ENCODE assay signal across 8 cellular contexts in genomic region chr22:36301384-36301828, GRCh38. TPM values are rescaled to one million over a fixed set of nuclear protein-coding genes. Genes with fewer than 3 reads are reported as not detected.
DNase-seq lines count a peak whose midpoint lies in the region; ATAC-seq and TF ChIP-seq lines count a peak whose summit lies in the region.

No MANE protein-coding gene starts in this region.

- intact Hi-C loops in body of pancreas (cut with DNase I), result loop anchor here (5.0 kb wide), 1 partner anchor 171 kb away; no protein-coding TSS in a partner anchor

- H3K9me3 ChIP-seq in body of pancreas (no peaks in the 10 kb centered on the region), iPS DF 6.9 (ENCODE audit: control insufficient read depth, insufficient read depth, low read length) (no peaks in the 10 kb centered on the region)

- H3K4me1 ChIP-seq in body of pancreas (no peaks in the 10 kb centered on the region), iPS DF 6.9 (ENCODE audit: control insufficient read depth, insufficient read depth, low read length) (no peaks in the 10 kb centered on the region)

- H3K27me3 ChIP-seq in body of pancreas, result no peaks in the 10 kb centered on the region
- no peaks in the 10 kb centered on the region for H3K27me3 ChIP-seq in iPS DF 6.9 (ENCODE audit: control insufficient read depth, insufficient read depth, low read length)

- peak; percentile 93 for TF ChIP-seq CTCF in VCaP (conservative IDR thresholded peaks at IDR 0.05)
- TF ChIP-seq CTCF in body of pancreas (IDR thresholded peaks at IDR 0.05), result peak; percentile 86 to 93 (median 90)

- DNase-seq in NCI-H187 (lab: John Stamatoyannopoulos, UW) (peak; percentile 1 to 19), NCI-H187 treated with DMSO at 0.1 percent for 48 hours (lab: John Stamatoyannopoulos, UW) (no peak), NCI-H2029 (lab: John Stamatoyannopoulos, UW) (peak; percentile 35), body of pancreas (peak; percentile 78 to 82 (median 80)), iPS DF 6.9 (ENCODE audit: low read depth, low spot score) (peak; percentile 61), putamen (ENCODE audit: low spot score) (no peak)
- peak; percentile 66 to 72 (median 67) for DNase-seq in stimulated activated CD4-positive, alpha-beta T cell treated with anti-CD3 and anti-CD28 coated beads, Interleukin-12 subunit alpha, Interleukin-12 subunit beta, amount 100 ng/mL, for 48 hours (ENCODE audit: low read depth in 2 of 3, low spot score in 1 of 3)

- 28 to 68% methylated on average over 5 to 13 of the region's 13 CpGs for WGBS in body of pancreas, 2 donors
- WGBS in iPS DF 6.9 (ENCODE audit: insufficient coverage, insufficient read length), result no CpG with 5 or more reads among the region's 13 CpGs

- H3K36me3 ChIP-seq in body of pancreas (replicated peaks in 1 of 2; ENCODE audit: insufficient read depth in 1 of 2, low read depth in 2 of 2) (peaks cover 62 to 94% of the 10 kb centered on the region in 2 donors), iPS DF 6.9 (ENCODE audit: control insufficient read depth, insufficient read depth, low read length) (peaks cover 75% of the 10 kb centered on the region)

- peak in 1 of 3 donors; percentile 7 for TF ChIP-seq POLR2A in body of pancreas (IDR thresholded peaks at IDR 0.05)

- no peak overlapping the region for H3K4me3 ChIP-seq in body of pancreas
- H3K4me3 ChIP-seq in iPS DF 6.9 (ENCODE audit: low read length), result no peak overlapping the region

- H3K27ac ChIP-seq in VCaP (no peak overlapping the region; the same call in 1 of the 2 replicates), body of pancreas (peak overlapping the region in 1 of 4 donors; percentile 17), iPS DF 6.9 (ENCODE audit: low read length) (no peak overlapping the region)

- peak; percentile 78 for ATAC-seq in body of pancreas

RNA-seq across cellular contexts. Expression of gene APOL1, which starts 48.5 kb away (rescaled TPM):
- 10 to 100 TPM in 1 of 2 donors, 1 to 10 TPM in 1; 5.2 to 11.9 TPM for total RNA-seq in body of pancreas

Comparison
In these comparisons a context has a peak if more than half of its experiments do, and no peak if none do; other contexts are left out.
1. DNase-seq: peak in NCI-H187 (2 of 2), NCI-H2029 (single experiment), body of pancreas (4 of 4), iPS DF 6.9 (single experiment) and stimulated activated CD4-positive, alpha-beta T cell treated with anti-CD3 and anti-CD28 coated beads, Interleukin-12 subunit alpha, Interleukin-12 subunit beta, amount 100 ng/mL, for 48 hours (3 of 3); none in NCI-H187 treated with DMSO at 0.1 percent for 48 hours (single experiment) and putamen (single experiment).